Comparison of ENCODE assay signal across 37 cellular contexts in genomic region chr1:36990928-36991327, GRCh38. TPM values are rescaled to one million over a fixed set of nuclear protein-coding genes. Genes with fewer than 3 reads are reported as not detected.
"Had no signal": no experiment of that assay in that cellular context is flagged by ENCODE, and none has a peak within 500 bp of the region (broad histone marks: within the 10 kb centered on the region; RNA-seq: fewer than 3 reads in every experiment).

No MANE protein-coding gene starts in this region.

- H3K9ac ChIP-seq: KMS-11 had no signal

- DNase-seq: Karpas-422, Kasumi-1, MG63, MM.1S, MV-4-11, NCI-H1048, NCI-H1092, NCI-H1092 treated with DMSO at 0.1 percent for 48 hours, NCI-H1105, NCI-H1105 treated with DMSO at 0.1 percent for 48 hours, NCI-H1417, NCI-H1417 treated with DMSO at 0.1 percent for 48 hours, NCI-H1436, NCI-H1436 treated with DMSO at 0.1 percent for 48 hours, NCI-H146, NCI-H1694, NCI-H1694 treated with DMSO at 0.1 percent for 48 hours, NCI-H187, NCI-H187 treated with DMSO at 0.1 percent for 48 hours, NCI-H1930, NCI-H2029, NCI-H2029 treated with DMSO at 0.1 percent for 48 hours, NCI-H2081, NCI-H2081 treated with DMSO at 0.1 percent for 48 hours, NCI-H2107, NCI-H2171, NCI-H2171 treated with DMSO at 0.1 percent for 48 hours, NCI-H2227 treated with DMSO at 0.1 percent for 48 hours, NCI-H226, NCI-H345, NCI-H446 treated with DMSO at 0.1 percent for 48 hours, NCI-H510A had no signal

- H3K4me2 ChIP-seq: KMS-11 had no signal

- H3K27ac ChIP-seq: KMS-11 had no signal

- H3K36me3 ChIP-seq: MG63 had no signal

- H3K4me3 ChIP-seq: MG63 had no signal

- H3K27me3 ChIP-seq: MG63 had no signal

- H3K9me3 ChIP-seq: MG63 had no signal

RNA-seq across cellular contexts. Expression of gene GRIK3, which starts 43.4 kb away (rescaled TPM):
- total RNA-seq: LHCN-M2, M059J, MCF 10A, NCI-H460 had no signal
